In the genomic region with DNA sequence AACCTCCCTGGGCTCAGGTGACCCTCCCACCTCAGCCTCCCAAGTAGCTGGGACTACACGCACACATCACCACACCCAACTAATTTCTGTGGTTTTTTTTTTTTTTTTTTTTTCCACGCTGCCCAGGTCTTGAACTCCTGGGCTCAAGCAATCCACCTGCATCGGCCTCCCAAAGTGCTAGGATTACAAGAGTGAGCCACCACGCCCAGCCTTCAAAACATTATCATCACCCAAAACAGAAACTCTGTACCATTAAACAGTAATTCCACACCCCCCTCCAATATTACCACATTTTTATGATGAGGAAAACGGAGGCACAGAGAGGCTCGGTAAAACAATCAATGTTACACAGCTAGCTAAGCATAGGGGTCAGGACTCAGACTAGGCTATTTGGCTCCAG, we compare ENCODE assay signal across 26 cellular contexts. TPM values are rescaled to one million over a fixed set of nuclear protein-coding genes. Genes with fewer than 3 reads are reported as not detected.
DNase-seq lines count a peak whose midpoint lies in the region; ATAC-seq, FAIRE-seq and TF ChIP-seq lines count a peak whose summit lies in the region.
"Had no signal": no experiment of that assay in that cellular context is flagged by ENCODE, and none has a peak within 500 bp of the region (broad histone marks: within the 10 kb centered on the region; RNA-seq: fewer than 3 reads in every experiment).

No MANE protein-coding gene starts in this region.

- H2AFZ ChIP-seq in astrocyte (ENCODE audit: low read depth, low read length), result no peak overlapping the region

- H3K9me3 Mint-ChIP-seq in T-helper 2 cell treated with Interferon-gamma antibody and Interleukin-4, amounts not matched to agents 5 μg/mL and 100 μg/mL, for 36 hours, result no peaks in the 10 kb centered on the region
- no peaks in the 10 kb centered on the region for H3K9me3 Mint-ChIP-seq in stimulated activated naive CD8-positive, alpha-beta T cell treated with anti-CD3 and anti-CD28 coated beads, Interleukin-15, amount 100 ng/mL, for 72 hours
- H3K9me3 Mint-ChIP-seq in astrocyte (ENCODE audit: unreplicated experiment), result no peaks in the 10 kb centered on the region
- H3K9me3 Mint-ChIP-seq in stimulated activated effector memory CD8-positive, alpha-beta T cell treated with anti-CD3 and anti-CD28 coated beads, Interleukin-12 subunit alpha, Interleukin-12 subunit beta, amount 100 ng/mL, for 72 hours, result no peaks in the 10 kb centered on the region

- no peak overlapping the region for H3K9ac ChIP-seq in astrocyte (ENCODE audit: low read length)

- no peaks in the 10 kb centered on the region for H3K9me3 ChIP-seq in astrocyte (ENCODE audit: insufficient read depth, low read depth, low read length)

- H3K79me2 ChIP-seq in astrocyte (ENCODE audit: insufficient read depth, low read length), result peaks cover 41% of the 10 kb centered on the region

- peaks cover 23% of the 10 kb centered on the region for H3K4me1 ChIP-seq in astrocyte (ENCODE audit: insufficient read depth, low read length)

- no peaks in the 10 kb centered on the region for H3K36me3 ChIP-seq in astrocyte (ENCODE audit: insufficient read depth, low read length)

- peak overlapping the region; percentile 36 for H3K27ac Mint-ChIP-seq in T-helper 2 cell treated with Interferon-gamma antibody and Interleukin-4, amounts not matched to agents 5 μg/mL and 100 μg/mL, for 36 hours
- no peak overlapping the region for H3K27ac Mint-ChIP-seq in stimulated activated naive CD8-positive, alpha-beta T cell treated with anti-CD3 and anti-CD28 coated beads, Interleukin-15, amount 100 ng/mL, for 72 hours
- H3K27ac Mint-ChIP-seq in astrocyte (ENCODE audit: unreplicated experiment), result no peak overlapping the region
- H3K27ac Mint-ChIP-seq in stimulated activated effector memory CD8-positive, alpha-beta T cell treated with anti-CD3 and anti-CD28 coated beads, Interleukin-12 subunit alpha, Interleukin-12 subunit beta, amount 100 ng/mL, for 72 hours, result peak overlapping the region; percentile 74
- H3K27ac Mint-ChIP-seq: B cell had no signal

- no peak overlapping the region for H3K4me3 Mint-ChIP-seq in T-helper 2 cell treated with Interferon-gamma antibody and Interleukin-4, amounts not matched to agents 5 μg/mL and 100 μg/mL, for 36 hours
- H3K4me3 Mint-ChIP-seq in stimulated activated naive CD8-positive, alpha-beta T cell treated with anti-CD3 and anti-CD28 coated beads, Interleukin-15, amount 100 ng/mL, for 72 hours, result peak overlapping the region; percentile 19 to 20
- H3K4me3 Mint-ChIP-seq in astrocyte (ENCODE audit: unreplicated experiment), result peak overlapping the region; percentile 45
- H3K4me3 Mint-ChIP-seq in stimulated activated effector memory CD8-positive, alpha-beta T cell treated with anti-CD3 and anti-CD28 coated beads, Interleukin-12 subunit alpha, Interleukin-12 subunit beta, amount 100 ng/mL, for 72 hours, result no peak overlapping the region
- H3K4me3 Mint-ChIP-seq: B cell had no signal

- no peaks in the 10 kb centered on the region for H3K27me3 Mint-ChIP-seq in T-helper 2 cell treated with Interferon-gamma antibody and Interleukin-4, amounts not matched to agents 5 μg/mL and 100 μg/mL, for 36 hours (ENCODE audit: low read depth)
- no peaks in the 10 kb centered on the region for H3K27me3 Mint-ChIP-seq in stimulated activated naive CD8-positive, alpha-beta T cell treated with anti-CD3 and anti-CD28 coated beads, Interleukin-15, amount 100 ng/mL, for 72 hours
- no peaks in the 10 kb centered on the region for H3K27me3 Mint-ChIP-seq in astrocyte (ENCODE audit: low read depth, unreplicated experiment)
- H3K27me3 Mint-ChIP-seq: B cell had no signal

- DNase-seq in T-helper 2 cell treated with Interferon-gamma antibody and Interleukin-4, amounts not matched to agents 5 μg/mL and 100 μg/mL, for 36 hours (ENCODE audit: low spot score), result no peak
- no peak for DNase-seq in T-helper 2 cell
- DNase-seq in stimulated activated naive CD8-positive, alpha-beta T cell treated with anti-CD3 and anti-CD28 coated beads, Interleukin-15, amount 100 ng/mL, for 72 hours, result no peak
- no peak for DNase-seq in stimulated activated naive CD8-positive, alpha-beta T cell treated with anti-CD3 and anti-CD28 coated beads, Interleukin-15, Interleukin-2, amounts not matched to agents 100 U/mL and 50 U/mL, for 24 hours
- DNase-seq in astrocyte (ENCODE audit: low read depth), result no peak
- no peak for DNase-seq in stimulated activated effector memory CD8-positive, alpha-beta T cell treated with anti-CD3 and anti-CD28 coated beads, Interleukin-12 subunit alpha, Interleukin-12 subunit beta, amount 100 ng/mL, for 72 hours (ENCODE audit: low spot score in 2 of 2)
- no peak for DNase-seq in NCI-H1694 treated with DMSO at 0.1 percent for 48 hours (lab: John Stamatoyannopoulos, UW)
- DNase-seq: Calu3, DMS79 treated with DMSO at 0.1 percent for 48 hours, GF-D8, GOT3, HCEC 1CT, Kasumi-1, MV-4-11, NCI-H1105, NCI-H146, NCI-H2029, NCI-H526 treated with DMSO at 0.1 percent for 48 hours, SIG-M5 had no signal

- peaks cover 23% of the 10 kb centered on the region for H3K36me3 Mint-ChIP-seq in T-helper 2 cell treated with Interferon-gamma antibody and Interleukin-4, amounts not matched to agents 5 μg/mL and 100 μg/mL, for 36 hours (ENCODE audit: low read depth)
- H3K36me3 Mint-ChIP-seq in astrocyte (ENCODE audit: low read depth, unreplicated experiment), result no peaks in the 10 kb centered on the region
- H3K36me3 Mint-ChIP-seq in stimulated activated effector memory CD8-positive, alpha-beta T cell treated with anti-CD3 and anti-CD28 coated beads, Interleukin-12 subunit alpha, Interleukin-12 subunit beta, amount 100 ng/mL, for 72 hours, result peaks cover 27% of the 10 kb centered on the region

- H3K27me3 ChIP-seq in astrocyte (ENCODE audit: insufficient read depth, low read length), result no peaks in the 10 kb centered on the region

- no peak overlapping the region for H3K4me3 ChIP-seq in astrocyte (ENCODE audit: insufficient read depth, low read depth, low read length)
- H3K4me3 ChIP-seq: SK-N-MC had no signal

- TF ChIP-seq CTCF in astrocyte (IDR thresholded peaks at IDR 0.05; ENCODE audit: insufficient read depth, low read depth, low read length), result no peak

- H3K27ac ChIP-seq in astrocyte (ENCODE audit: low read depth, low read length), result no peak overlapping the region
- H3K27ac ChIP-seq: 22Rv1, SK-N-MC had no signal

- no peak overlapping the region for H3K4me2 ChIP-seq in astrocyte (ENCODE audit: low read length)

- peaks cover 24% of the 10 kb centered on the region for H4K20me1 ChIP-seq in astrocyte (ENCODE audit: insufficient read depth, low read length)

- ATAC-seq in stimulated activated naive CD8-positive, alpha-beta T cell treated with anti-CD3 and anti-CD28 coated beads, Interleukin-15, amount 100 ng/mL, for 72 hours, result no peak
- no peak for ATAC-seq in stimulated activated naive CD8-positive, alpha-beta T cell treated with anti-CD3 and anti-CD28 coated beads, Interleukin-15, Interleukin-2, amounts not matched to agents 100 U/mL and 50 U/mL, for 24 hours
- ATAC-seq in stimulated activated effector memory CD8-positive, alpha-beta T cell treated with anti-CD3 and anti-CD28 coated beads, Interleukin-12 subunit alpha, Interleukin-12 subunit beta, amount 100 ng/mL, for 72 hours, result no peak
- ATAC-seq in HG02852 (IDR thresholded peaks at IDR 0.05; ENCODE audit: unreplicated experiment), result no peak
- ATAC-seq: HepG2, Panc1 had no signal

- FAIRE-seq in astrocyte (lab: Jason Lieb, UNC), result no peak
- FAIRE-seq: GM12891, HepG2 had no signal

- H3K4me1 Mint-ChIP-seq in T-helper 2 cell treated with Interferon-gamma antibody and Interleukin-4, amounts not matched to agents 5 μg/mL and 100 μg/mL, for 36 hours (ENCODE audit: low read depth), result peaks cover 26% of the 10 kb centered on the region
- H3K4me1 Mint-ChIP-seq in stimulated activated naive CD8-positive, alpha-beta T cell treated with anti-CD3 and anti-CD28 coated beads, Interleukin-15, amount 100 ng/mL, for 72 hours, result peaks cover 37% of the 10 kb centered on the region
- peaks cover 8% of the 10 kb centered on the region for H3K4me1 Mint-ChIP-seq in astrocyte (ENCODE audit: low read depth, unreplicated experiment)
- H3K4me1 Mint-ChIP-seq in stimulated activated effector memory CD8-positive, alpha-beta T cell treated with anti-CD3 and anti-CD28 coated beads, Interleukin-12 subunit alpha, Interleukin-12 subunit beta, amount 100 ng/mL, for 72 hours, result peaks cover 34% of the 10 kb centered on the region

RNA-seq across cellular contexts. Expression of a gene that starts 4.0 kb away (rescaled TPM):
- 43.9 and 48.4 TPM in 2 replicates for total RNA-seq in astrocyte

RNA-seq across cellular contexts. Expression of a gene that starts 10.5 kb away (rescaled TPM):
- 15.9 and 17.0 TPM in 2 replicates for total RNA-seq in astrocyte

RNA-seq across cellular contexts. Expression of a gene that starts 11.7 kb away (rescaled TPM):
- 22.3 and 25.6 TPM in 2 replicates for total RNA-seq in astrocyte

RNA-seq across cellular contexts. Expression of a gene that starts 56.9 kb away (rescaled TPM):
- 34.7 and 37.5 TPM in 2 replicates for total RNA-seq in astrocyte

Comparison
In these comparisons a context has a peak if more than half of its experiments do, and no peak if none do; other contexts are left out.
1. H3K27ac Mint-ChIP-seq: peak in T-helper 2 cell treated with Interferon-gamma antibody and Interleukin-4, amounts not matched to agents 5 μg/mL and 100 μg/mL, for 36 hours (single experiment) and stimulated activated effector memory CD8-positive, alpha-beta T cell treated with anti-CD3 and anti-CD28 coated beads, Interleukin-12 subunit alpha, Interleukin-12 subunit beta, amount 100 ng/mL, for 72 hours (single experiment); none in stimulated activated naive CD8-positive, alpha-beta T cell treated with anti-CD3 and anti-CD28 coated beads, Interleukin-15, amount 100 ng/mL, for 72 hours (0 of 2) and astrocyte (single experiment).
2. H3K4me3 Mint-ChIP-seq: peak in stimulated activated naive CD8-positive, alpha-beta T cell treated with anti-CD3 and anti-CD28 coated beads, Interleukin-15, amount 100 ng/mL, for 72 hours (2 of 2) and astrocyte (single experiment); none in T-helper 2 cell treated with Interferon-gamma antibody and Interleukin-4, amounts not matched to agents 5 μg/mL and 100 μg/mL, for 36 hours (single experiment) and stimulated activated effector memory CD8-positive, alpha-beta T cell treated with anti-CD3 and anti-CD28 coated beads, Interleukin-12 subunit alpha, Interleukin-12 subunit beta, amount 100 ng/mL, for 72 hours (single experiment).